20 cellular contexts compared by ENCODE assay signal in the genomic region with DNA sequence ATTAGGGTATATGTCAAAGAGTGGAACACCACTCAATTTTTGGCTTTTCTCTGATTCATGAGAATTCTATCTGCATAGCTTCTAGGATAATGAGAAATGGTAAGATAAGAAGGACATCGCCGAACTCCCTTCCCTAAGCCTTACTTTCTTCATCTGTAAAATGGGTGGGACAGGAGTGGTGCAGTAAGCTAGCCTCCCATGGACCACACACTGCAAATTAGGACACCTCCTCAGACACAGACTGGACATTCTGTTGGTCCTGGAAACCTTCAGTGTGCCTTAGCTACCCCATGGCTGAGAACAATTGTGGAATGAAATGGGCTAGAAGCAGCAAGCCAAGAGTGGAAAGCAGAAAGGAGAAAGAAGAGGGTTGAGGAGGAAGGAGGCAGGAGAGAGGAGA.
DNase-seq lines count a peak whose midpoint lies in the region; ATAC-seq, FAIRE-seq and TF ChIP-seq lines count a peak whose summit lies in the region.
"Had no signal": no experiment of that assay in that cellular context is flagged by ENCODE, and none has a peak within 500 bp of the region (broad histone marks: within the 10 kb centered on the region; RNA-seq: fewer than 3 reads in every experiment).

No MANE protein-coding gene starts in this region.

- no peak for ATAC-seq in GM18858 (IDR thresholded peaks at IDR 0.05; ENCODE audit: unreplicated experiment)
- ATAC-seq: A549; CD8-positive, alpha-beta T cell had no signal

- peaks cover 0 to 10% of the 10 kb centered on the region in 2 experiments; a peak in 1 of 3 replicates for H3K36me3 ChIP-seq in HEK293 (ENCODE audit: control insufficient read depth in 2 of 2, insufficient read depth in 1 of 2, low read length in 2 of 2)
- H3K36me3 ChIP-seq: BLaER1 treated with 17β-estradiol and CSF1 and Interleukin-3, amounts not matched to agents 10 nM and 100 nM had no signal

- peak overlapping the region; percentile 68 for H3K27ac Mint-ChIP-seq in nephron progenitor cell
- H3K27ac Mint-ChIP-seq: B cell; CD4-positive, alpha-beta T cell; CD8-positive, alpha-beta T cell had no signal

- H3K9me3 Mint-ChIP-seq in nephron progenitor cell: no peaks in the 10 kb centered on the region
- H3K9me3 Mint-ChIP-seq: CD4-positive, alpha-beta T cell; CD8-positive, alpha-beta T cell had no signal

- POLR2A ChIA-PET in HEK293 (lab: Yijun Ruan, JAX): interaction anchor here (0.6 to 0.7 kb wide), 2 partner anchors 22 to 1446 kb away, joined by 3 read pairs; no protein-coding TSS in a partner anchor

- no peaks in the 10 kb centered on the region for H3K27me3 Mint-ChIP-seq in nephron progenitor cell (ENCODE audit: low read depth, poor library complexity)

- H3K9me3 ChIP-seq in HEK293 (ENCODE audit: control insufficient read depth, insufficient read depth, low read depth, low read length): no peaks in the 10 kb centered on the region
- H3K9me3 ChIP-seq: A549; BLaER1 treated with 17β-estradiol and CSF1 and Interleukin-3, amounts not matched to agents 10 nM and 100 nM; Caco-2 had no signal

- no peak for DNase-seq in nephron progenitor cell
- DNase-seq in urothelium cell line (ENCODE audit: low spot score): no peak
- no peak for DNase-seq in stimulated activated CD4-positive, alpha-beta T cell treated with anti-CD3 and anti-CD28 coated beads, Interleukin-1b, Interleukin-23, amount 100 ng/mL, for 48 hours
- DNase-seq: AML-193; Caco-2; Calu3; CD4-positive, alpha-beta T cell; CD8-positive, alpha-beta T cell; DMS79 treated with DMSO at 0.1 percent for 48 hours; GF-D8 had no signal

- FAIRE-seq in urothelium cell line (lab: Jason Lieb, UNC): peak; percentile 76
- FAIRE-seq: A549, D721Med, G401.6, GM12891 had no signal

- CTCF ChIA-PET in HEK293 (lab: Yijun Ruan, JAX): no interaction called here

- no peak overlapping the region for H3K27ac ChIP-seq in HEK293 (ENCODE audit: extremely low read depth, low read depth, low read length)
- H3K27ac ChIP-seq: 22Rv1, A549, C4-2B had no signal

- H3K4me1 Mint-ChIP-seq in nephron progenitor cell: peaks cover 38% of the 10 kb centered on the region
- H3K4me1 Mint-ChIP-seq: B cell had no signal

- no peak overlapping the region for H3K4me3 ChIP-seq in HEK293 (ENCODE audit: low read depth, low read length)
- H3K4me3 ChIP-seq: A549; BLaER1 treated with 17β-estradiol and CSF1 and Interleukin-3, amounts not matched to agents 10 nM and 100 nM had no signal

- peaks cover 58% of the 10 kb centered on the region for H3K36me3 Mint-ChIP-seq in nephron progenitor cell (ENCODE audit: low read depth)
- H3K36me3 Mint-ChIP-seq: CD8-positive, alpha-beta T cell had no signal

- TF ChIP-seq CTCF in HEK293 (tag by site-specific recombination; IDR thresholded peaks at IDR 0.05): no peak
- TF ChIP-seq CTCF in nephron progenitor cell (IDR thresholded peaks at IDR 0.05): no peak

- no peaks in the 10 kb centered on the region for H3K4me1 ChIP-seq in HEK293 (ENCODE audit: control insufficient read depth, insufficient read depth, low read length)
- H3K4me1 ChIP-seq: A549, Caco-2 had no signal

- H3K4me3 Mint-ChIP-seq in nephron progenitor cell: no peak overlapping the region
- H3K4me3 Mint-ChIP-seq: B cell; CD4-positive, alpha-beta T cell; CD8-positive, alpha-beta T cell had no signal

TF ChIP-seq in HEK293, 187 proteins besides CTCF, POLR2A, EP300 and RAD21:
- no peak for TF ChIP-seq ZNF626 (tag by site-specific recombination; IDR thresholded peaks at IDR 0.05)
- TF ChIP-seq ZNF555 (tag by site-specific recombination; conservative IDR thresholded peaks at IDR 0.05): peak; percentile 12; the same call in 1 of the 2 replicates
- TF ChIP-seq ZNF624 (tag by site-specific recombination; IDR thresholded peaks at IDR 0.05): no peak
- TF ChIP-seq ZNF707 (tag by site-specific recombination; IDR thresholded peaks at IDR 0.05): no peak
- 0 out of 2 replicates have a peak, but pooled peaks have one; percentile 15 for TF ChIP-seq SCRT1 (tag by site-specific recombination; IDR thresholded peaks at IDR 0.05; ENCODE audit: borderline replicate concordance)
